ENCODE assay signal across 1 cellular context in the genomic region with DNA sequence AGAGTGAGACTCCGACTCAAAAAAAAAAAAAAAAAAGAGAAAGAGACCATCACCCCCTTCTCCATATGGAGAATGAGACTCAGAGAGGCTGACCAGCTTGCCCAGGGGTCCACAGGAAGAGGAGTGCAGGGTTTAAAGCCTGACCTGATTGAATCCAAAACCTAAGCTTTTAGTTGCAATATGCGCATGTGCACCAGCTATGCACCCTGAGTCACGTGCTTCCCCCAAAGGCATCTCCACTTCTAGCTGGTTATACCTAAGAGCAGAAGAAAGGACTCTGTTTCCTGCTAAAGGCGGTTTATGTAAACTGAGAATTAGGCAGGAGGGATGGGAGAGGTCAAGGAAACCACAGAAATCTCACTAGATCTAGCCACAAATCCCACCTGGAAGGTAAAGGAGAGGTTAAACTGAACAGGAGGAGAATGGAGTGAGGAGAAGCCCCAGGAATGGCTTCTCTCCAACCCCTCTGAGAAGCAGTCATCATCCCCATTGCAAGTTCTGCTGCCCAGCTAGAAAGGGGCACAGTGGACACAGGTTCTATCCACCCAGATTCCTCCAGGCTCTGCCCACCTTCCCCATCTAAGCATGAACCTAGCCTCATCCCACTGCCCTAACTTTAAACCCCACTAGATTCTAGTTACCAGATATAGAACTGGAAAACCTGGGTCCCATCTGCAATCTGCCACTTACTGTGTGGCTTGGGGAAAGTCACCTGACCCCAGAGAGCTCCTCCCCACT.
TF ChIP-seq lines count a peak whose summit lies in the region.

No MANE protein-coding gene starts in this region.

TF ChIP-seq in H1, 55 proteins besides CTCF, POLR2A, EP300 and RAD21 (continued from another document):
- no peak for TF ChIP-seq NANOG (IDR thresholded peaks at IDR 0.05; ENCODE audit: insufficient read depth, low read depth, low read length, poor library complexity, severe bottlenecking)
- no peak for TF ChIP-seq CHD1 (IDR thresholded peaks at IDR 0.05; ENCODE audit: low read depth, low read length)
TF ChIP-seq in H1: peak in this region for 0.
